In the genomic region with DNA sequence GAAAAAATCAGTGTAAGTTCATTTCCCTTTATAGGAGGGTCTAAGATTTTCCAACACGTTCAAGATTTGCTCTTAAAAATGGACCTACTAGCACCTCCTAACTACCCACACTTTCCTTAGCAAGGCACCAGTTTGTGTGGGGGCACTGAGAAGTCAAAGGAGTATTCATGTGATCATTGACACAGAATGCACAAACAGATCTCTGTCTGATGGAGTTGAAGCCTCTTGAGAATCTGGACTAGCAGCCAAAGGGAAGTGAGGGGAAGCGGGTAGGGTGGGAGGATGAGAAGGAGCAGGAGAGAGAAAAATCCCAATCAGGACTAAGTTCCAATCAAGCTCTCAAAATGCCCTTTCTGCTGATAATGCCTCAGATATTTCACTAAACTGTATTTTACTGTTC, we compare ENCODE assay signal across 1 cellular context.
TF ChIP-seq lines count a peak whose summit lies in the region.

No MANE protein-coding gene starts in this region.

TF ChIP-seq in GM12878, 131 proteins besides CTCF, POLR2A, EP300 and RAD21:
- no peak for TF ChIP-seq IKZF2 (IDR thresholded peaks at IDR 0.05)
- TF ChIP-seq, protein P1, sequence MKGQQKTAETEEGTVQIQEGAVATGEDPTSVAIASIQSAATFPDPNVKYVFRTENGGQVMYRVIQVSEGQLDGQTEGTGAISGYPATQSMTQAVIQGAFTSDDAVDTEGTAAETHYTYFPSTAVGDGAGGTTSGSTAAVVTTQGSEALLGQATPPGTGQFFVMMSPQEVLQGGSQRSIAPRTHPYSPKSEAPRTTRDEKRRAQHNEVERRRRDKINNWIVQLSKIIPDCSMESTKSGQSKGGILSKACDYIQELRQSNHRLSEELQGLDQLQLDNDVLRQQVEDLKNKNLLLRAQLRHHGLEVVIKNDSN (IDR thresholded peaks at IDR 0.05; ENCODE audit: borderline replicate concordance, extremely low read length, insufficient read depth, low read depth, low read length): no peak
- TF ChIP-seq HDAC2 (IDR thresholded peaks at IDR 0.05): no peak
- TF ChIP-seq KAT2A (conservative IDR thresholded peaks at IDR 0.05; ENCODE audit: control insufficient read depth, low read depth, low read length): no peak
- TF ChIP-seq, protein P2, sequence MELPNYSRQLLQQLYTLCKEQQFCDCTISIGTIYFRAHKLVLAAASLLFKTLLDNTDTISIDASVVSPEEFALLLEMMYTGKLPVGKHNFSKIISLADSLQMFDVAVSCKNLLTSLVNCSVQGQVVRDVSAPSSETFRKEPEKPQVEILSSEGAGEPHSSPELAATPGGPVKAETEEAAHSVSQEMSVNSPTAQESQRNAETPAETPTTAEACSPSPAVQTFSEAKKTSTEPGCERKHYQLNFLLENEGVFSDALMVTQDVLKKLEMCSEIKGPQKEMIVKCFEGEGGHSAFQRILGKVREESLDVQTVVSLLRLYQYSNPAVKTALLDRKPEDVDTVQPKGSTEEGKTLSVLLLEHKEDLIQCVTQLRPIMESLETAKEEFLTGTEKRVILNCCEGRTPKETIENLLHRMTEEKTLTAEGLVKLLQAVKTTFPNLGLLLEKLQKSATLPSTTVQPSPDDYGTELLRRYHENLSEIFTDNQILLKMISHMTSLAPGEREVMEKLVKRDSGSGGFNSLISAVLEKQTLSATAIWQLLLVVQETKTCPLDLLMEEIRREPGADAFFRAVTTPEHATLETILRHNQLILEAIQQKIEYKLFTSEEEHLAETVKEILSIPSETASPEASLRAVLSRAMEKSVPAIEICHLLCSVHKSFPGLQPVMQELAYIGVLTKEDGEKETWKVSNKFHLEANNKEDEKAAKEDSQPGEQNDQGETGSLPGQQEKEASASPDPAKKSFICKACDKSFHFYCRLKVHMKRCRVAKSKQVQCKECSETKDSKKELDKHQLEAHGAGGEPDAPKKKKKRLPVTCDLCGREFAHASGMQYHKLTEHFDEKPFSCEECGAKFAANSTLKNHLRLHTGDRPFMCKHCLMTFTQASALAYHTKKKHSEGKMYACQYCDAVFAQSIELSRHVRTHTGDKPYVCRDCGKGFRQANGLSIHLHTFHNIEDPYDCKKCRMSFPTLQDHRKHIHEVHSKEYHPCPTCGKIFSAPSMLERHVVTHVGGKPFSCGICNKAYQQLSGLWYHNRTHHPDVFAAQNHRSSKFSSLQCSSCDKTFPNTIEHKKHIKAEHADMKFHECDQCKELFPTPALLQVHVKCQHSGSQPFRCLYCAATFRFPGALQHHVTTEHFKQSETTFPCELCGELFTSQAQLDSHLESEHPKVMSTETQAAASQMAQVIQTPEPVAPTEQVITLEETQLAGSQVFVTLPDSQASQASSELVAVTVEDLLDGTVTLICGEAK (IDR thresholded peaks at IDR 0.05; ENCODE audit: borderline replicate concordance): no peak
- TF ChIP-seq RB1 (IDR thresholded peaks at IDR 0.05; ENCODE audit: borderline replicate concordance): no peak
- TF ChIP-seq EED (IDR thresholded peaks at IDR 0.05; ENCODE audit: low read depth): no peak
- no peak for TF ChIP-seq NR2C2 (IDR thresholded peaks at IDR 0.05; ENCODE audit: borderline replicate concordance, control insufficient read depth, insufficient read length, low read depth)
- TF ChIP-seq TARDBP (IDR thresholded peaks at IDR 0.05; ENCODE audit: borderline replicate concordance): no peak
- no peak for TF ChIP-seq YY1 (IDR thresholded peaks at IDR 0.05; ENCODE audit: low read depth, low read length)
- no peak for TF ChIP-seq SUZ12 (IDR thresholded peaks at IDR 0.05; ENCODE audit: unreplicated experiment)
- TF ChIP-seq FOS (IDR thresholded peaks at IDR 0.05; ENCODE audit: borderline replicate concordance, extremely low read depth, insufficient read length): no peak
- TF ChIP-seq TBL1XR1 (IDR thresholded peaks at IDR 0.05; ENCODE audit: low read depth, low read length): no peak
- TF ChIP-seq, protein P3, sequence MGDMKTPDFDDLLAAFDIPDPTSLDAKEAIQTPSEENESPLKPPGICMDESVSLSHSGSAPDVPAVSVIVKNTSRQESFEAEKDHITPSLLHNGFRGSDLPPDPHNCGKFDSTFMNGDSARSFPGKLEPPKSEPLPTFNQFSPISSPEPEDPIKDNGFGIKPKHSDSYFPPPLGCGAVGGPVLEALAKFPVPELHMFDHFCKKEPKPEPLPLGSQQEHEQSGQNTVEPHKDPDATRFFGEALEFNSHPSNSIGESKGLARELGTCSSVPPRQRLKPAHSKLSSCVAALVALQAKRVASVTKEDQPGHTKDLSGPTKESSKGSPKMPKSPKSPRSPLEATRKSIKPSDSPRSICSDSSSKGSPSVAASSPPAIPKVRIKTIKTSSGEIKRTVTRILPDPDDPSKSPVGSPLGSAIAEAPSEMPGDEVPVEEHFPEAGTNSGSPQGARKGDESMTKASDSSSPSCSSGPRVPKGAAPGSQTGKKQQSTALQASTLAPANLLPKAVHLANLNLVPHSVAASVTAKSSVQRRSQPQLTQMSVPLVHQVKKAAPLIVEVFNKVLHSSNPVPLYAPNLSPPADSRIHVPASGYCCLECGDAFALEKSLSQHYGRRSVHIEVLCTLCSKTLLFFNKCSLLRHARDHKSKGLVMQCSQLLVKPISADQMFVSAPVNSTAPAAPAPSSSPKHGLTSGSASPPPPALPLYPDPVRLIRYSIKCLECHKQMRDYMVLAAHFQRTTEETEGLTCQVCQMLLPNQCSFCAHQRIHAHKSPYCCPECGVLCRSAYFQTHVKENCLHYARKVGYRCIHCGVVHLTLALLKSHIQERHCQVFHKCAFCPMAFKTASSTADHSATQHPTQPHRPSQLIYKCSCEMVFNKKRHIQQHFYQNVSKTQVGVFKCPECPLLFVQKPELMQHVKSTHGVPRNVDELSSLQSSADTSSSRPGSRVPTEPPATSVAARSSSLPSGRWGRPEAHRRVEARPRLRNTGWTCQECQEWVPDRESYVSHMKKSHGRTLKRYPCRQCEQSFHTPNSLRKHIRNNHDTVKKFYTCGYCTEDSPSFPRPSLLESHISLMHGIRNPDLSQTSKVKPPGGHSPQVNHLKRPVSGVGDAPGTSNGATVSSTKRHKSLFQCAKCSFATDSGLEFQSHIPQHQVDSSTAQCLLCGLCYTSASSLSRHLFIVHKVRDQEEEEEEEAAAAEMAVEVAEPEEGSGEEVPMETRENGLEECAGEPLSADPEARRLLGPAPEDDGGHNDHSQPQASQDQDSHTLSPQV (IDR thresholded peaks at IDR 0.05): no peak
- no peak for TF ChIP-seq KDM1A (IDR thresholded peaks at IDR 0.05; ENCODE audit: borderline replicate concordance)
- TF ChIP-seq WRNIP1 (IDR thresholded peaks at IDR 0.05; ENCODE audit: borderline replicate concordance, low read depth, low read length): no peak
- TF ChIP-seq SUPT20H (IDR thresholded peaks at IDR 0.05; ENCODE audit: borderline replicate concordance, control insufficient read depth, low read depth, low read length): no peak
